31 cellular contexts compared by ENCODE assay signal in the genomic region with DNA sequence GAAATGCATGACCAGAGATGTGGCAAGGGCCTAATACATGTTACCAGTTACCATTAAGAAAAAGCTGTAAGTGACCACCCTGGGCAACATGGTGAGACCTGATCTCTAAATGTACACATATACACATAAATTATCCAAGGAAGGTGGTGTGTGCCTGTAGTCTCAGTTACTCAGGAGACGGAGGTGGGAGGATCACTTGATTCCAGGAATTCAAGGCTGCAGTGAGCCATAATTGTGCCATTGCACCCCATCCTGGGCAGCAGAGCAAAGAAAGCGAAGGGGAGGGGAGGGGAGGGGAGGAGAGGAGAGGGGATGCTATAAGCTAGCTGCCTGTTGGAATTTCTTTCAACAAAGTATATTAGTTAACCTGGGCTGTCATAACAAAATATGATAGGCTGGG.
"Had no signal": no experiment of that assay in that cellular context is flagged by ENCODE, and none has a peak within 500 bp of the region (broad histone marks: within the 10 kb centered on the region; RNA-seq: fewer than 3 reads in every experiment).

No MANE protein-coding gene starts in this region.

- H3K4me3 Mint-ChIP-seq: naive B cell; naive thymus-derived CD8-positive, alpha-beta T cell; nephron; neural crest cell; stimulated activated memory B cell treated with anti-CD40 and anti-IgM and Interleukin-4, amounts not matched to agents 10 μg/mL and 1 μg/mL and 100 μg/mL, for 72 hours; stimulated activated naive CD8-positive, alpha-beta T cell treated with anti-CD3 and anti-CD28 coated beads, Interleukin-15, amount 100 ng/mL, for 72 hours had no signal

- H3K9me3 ChIP-seq: neutrophil, pancreas, psoas muscle, suprapubic skin, thoracic aorta, thyroid gland, upper lobe of left lung, vagina had no signal

- H3K4me2 ChIP-seq: smooth muscle cell had no signal

- H3K27ac ChIP-seq: neutrophil, pancreas, psoas muscle, skin epidermis, spleen, suprapubic skin, thoracic aorta, thyroid gland, tibial nerve, upper lobe of left lung, vagina had no signal

- H3K4me1 ChIP-seq: pancreas, psoas muscle, spleen, suprapubic skin, thyroid gland, tibial nerve, upper lobe of left lung, vagina had no signal

- H3K27ac Mint-ChIP-seq: naive B cell; naive thymus-derived CD8-positive, alpha-beta T cell; nephron; progenitor cell of endocrine pancreas; stimulated activated memory B cell treated with anti-CD40 and anti-IgM and Interleukin-4, amounts not matched to agents 10 μg/mL and 1 μg/mL and 100 μg/mL, for 72 hours; stimulated activated naive CD8-positive, alpha-beta T cell treated with anti-CD3 and anti-CD28 coated beads, Interleukin-15, amount 100 ng/mL, for 72 hours had no signal

- DNase-seq: naive B cell; naive thymus-derived CD8-positive, alpha-beta T cell; nucleus accumbens; pancreas; psoas muscle; right cardiac atrium; spleen; stimulated activated CD4-positive, alpha-beta T cell treated with anti-CD3 and anti-CD28 coated beads, Interleukin-12 subunit alpha, Interleukin-12 subunit beta, amount 100 ng/mL, for 4 hours; stimulated activated CD4-positive, alpha-beta T cell treated with anti-CD3 and anti-CD28 coated beads, Interleukin-1b, Interleukin-23, amount 100 ng/mL, for 48 hours; stimulated activated CD4-positive, alpha-beta T cell treated with anti-CD3 and anti-CD28 coated beads, Interleukin-4, amount 100 ng/mL, for 1 hour; stimulated activated CD4-positive, alpha-beta T cell treated with anti-CD3 and anti-CD28 coated beads, Interleukin-4, amount 100 ng/mL, for 4 hours; stimulated activated CD8-positive, alpha-beta memory T cell treated with anti-CD3 and anti-CD28 coated beads, Interleukin-4, amount 100 ng/mL, for 48 hours; stimulated activated naive CD4-positive, alpha-beta T cell; stimulated activated naive CD8-positive, alpha-beta T cell treated with anti-CD3 and anti-CD28 coated beads, Interleukin-15, amount 100 ng/mL, for 72 hours; stimulated activated naive CD8-positive, alpha-beta T cell treated with anti-CD3 and anti-CD28 coated beads, Interleukin-15, Interleukin-2, amounts not matched to agents 100 U/mL and 50 U/mL, for 24 hours; substantia nigra; thyroid gland; trophoblast cell; upper lobe of left lung had no signal

- H3K27me3 ChIP-seq: neutrophil, pancreas, spleen, suprapubic skin, thyroid gland, tibial nerve, upper lobe of left lung, vagina had no signal

- H3K9me3 Mint-ChIP-seq: nephron, neural crest cell had no signal

- H3K27me3 Mint-ChIP-seq: naive B cell; naive thymus-derived CD8-positive, alpha-beta T cell; progenitor cell of endocrine pancreas; stimulated activated memory B cell treated with anti-CD40 and anti-IgM and Interleukin-4, amounts not matched to agents 10 μg/mL and 1 μg/mL and 100 μg/mL, for 72 hours; stimulated activated naive CD8-positive, alpha-beta T cell treated with anti-CD3 and anti-CD28 coated beads, Interleukin-15, amount 100 ng/mL, for 72 hours had no signal

- H3K36me3 Mint-ChIP-seq: naive B cell; naive thymus-derived CD8-positive, alpha-beta T cell; stimulated activated memory B cell treated with anti-CD40 and anti-IgM and Interleukin-4, amounts not matched to agents 10 μg/mL and 1 μg/mL and 100 μg/mL, for 72 hours had no signal

- H3K4me1 Mint-ChIP-seq: naive B cell; naive thymus-derived CD8-positive, alpha-beta T cell; nephron; neural crest cell; stimulated activated memory B cell treated with anti-CD40 and anti-IgM and Interleukin-4, amounts not matched to agents 10 μg/mL and 1 μg/mL and 100 μg/mL, for 72 hours; stimulated activated naive CD8-positive, alpha-beta T cell treated with anti-CD3 and anti-CD28 coated beads, Interleukin-15, amount 100 ng/mL, for 72 hours had no signal

- ATAC-seq: naive thymus-derived CD8-positive, alpha-beta T cell; pancreas; psoas muscle; right cardiac atrium; sciatic nerve; stimulated activated memory B cell treated with anti-CD40 and anti-IgM and Interleukin-4, amounts not matched to agents 10 μg/mL and 1 μg/mL and 100 μg/mL, for 72 hours; stimulated activated naive CD8-positive, alpha-beta T cell treated with anti-CD3 and anti-CD28 coated beads, Interleukin-15, amount 100 ng/mL, for 72 hours; stimulated activated naive CD8-positive, alpha-beta T cell treated with anti-CD3 and anti-CD28 coated beads, Interleukin-15, Interleukin-2, amounts not matched to agents 100 U/mL and 50 U/mL, for 24 hours had no signal

- H3K36me3 ChIP-seq: neutrophil, pancreas, spleen, suprapubic skin, thoracic aorta, thyroid gland, tibial nerve, upper lobe of left lung, vagina had no signal

- H3K4me3 ChIP-seq: pancreas, psoas muscle, skin epidermis, smooth muscle cell, spleen, suprapubic skin, thoracic aorta, thyroid gland, tibial nerve, upper lobe of left lung, vagina had no signal
